ENCODE assay signal across 9 cellular contexts in the genomic region with DNA sequence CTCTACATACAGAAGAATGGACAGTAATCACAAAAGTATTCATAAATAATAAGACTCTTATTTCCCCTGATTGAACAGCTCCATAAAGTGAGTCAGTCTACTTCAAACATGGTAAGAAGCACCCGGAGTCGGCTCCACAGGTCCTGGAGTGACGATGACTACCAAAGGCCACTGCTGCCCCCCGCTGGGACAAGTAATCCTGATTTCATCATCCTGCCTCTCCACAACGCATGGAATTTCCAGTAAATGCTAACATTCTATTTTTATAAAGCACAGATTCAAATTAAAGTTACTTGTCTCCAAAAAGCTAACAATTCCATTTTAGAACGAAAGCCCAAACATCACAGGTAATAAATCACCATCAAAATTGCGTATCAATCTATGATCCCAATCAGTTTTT. TPM values are rescaled to one million over a fixed set of nuclear protein-coding genes. Genes with fewer than 3 reads are reported as not detected.
A peak's percentile ranks its signal among the peaks of the same experiment; 100 is the strongest.
DNase-seq lines count a peak whose midpoint lies in the region; ATAC-seq and TF ChIP-seq lines count a peak whose summit lies in the region.
"Had no signal": no experiment of that assay in that cellular context is flagged by ENCODE, and none has a peak within 500 bp of the region (broad histone marks: within the 10 kb centered on the region; RNA-seq: fewer than 3 reads in every experiment).

No MANE protein-coding gene starts in this region.

- H3K4me1 ChIP-seq in osteoblast (ENCODE audit: insufficient read depth, low read length), result peaks cover 53% of the 10 kb centered on the region

- no peak for TF ChIP-seq CTCF in choroid plexus epithelial cell (conservative IDR thresholded peaks at IDR 0.05; ENCODE audit: low read depth, low read length)
- TF ChIP-seq CTCF in osteoblast (IDR thresholded peaks at IDR 0.05; ENCODE audit: extremely low read depth, low read depth, low read length), result peak; percentile 66

- no peaks in the 10 kb centered on the region for H3K9me3 Mint-ChIP-seq in activated naive CD8-positive, alpha-beta T cell treated with anti-CD3 and anti-CD28 coated beads for 36 hours
- H3K9me3 Mint-ChIP-seq: T-helper 2 cell treated with Interferon-gamma antibody and Interleukin-4, amounts not matched to agents 5 μg/mL and 100 μg/mL, for 36 hours had no signal

- peak overlapping the region; percentile 92 for H3K27ac ChIP-seq in osteoblast (ENCODE audit: low read depth, low read length)

- H3K79me2 ChIP-seq in osteoblast (ENCODE audit: insufficient read depth, low read length), result no peaks in the 10 kb centered on the region

- ATAC-seq in GM19452 (IDR thresholded peaks at IDR 0.05; ENCODE audit: unreplicated experiment) (no peak), GM18511 (IDR thresholded peaks at IDR 0.05; ENCODE audit: unreplicated experiment) (no peak)

- no peaks in the 10 kb centered on the region for H4K20me1 ChIP-seq in osteoblast (ENCODE audit: insufficient read depth, low read length)

- DNase-seq in G401 (ENCODE audit: low spot score) (peak; percentile 9), NCI-H460 (ENCODE audit: extremely low read depth, low read depth) (peak; percentile 79), choroid plexus epithelial cell (ENCODE audit: low read depth) (peak; percentile 97), osteoblast (ENCODE audit: insufficient read length, low spot score, missing footprints) (peak; percentile 94)
- no peak for DNase-seq in effector CD4-positive, alpha-beta T cell
- DNase-seq in activated naive CD8-positive, alpha-beta T cell treated with anti-CD3 and anti-CD28 coated beads for 36 hours, result no peak

- no peaks in the 10 kb centered on the region for H3K27me3 ChIP-seq in osteoblast (ENCODE audit: insufficient read depth, low read length)

- in situ Hi-C loops in G401 (cut with HindIII; ENCODE audit: low sequenced_read_pairs), result no loop called here

- H2AFZ ChIP-seq in osteoblast (ENCODE audit: low read length), result peak overlapping the region; percentile 62

- peaks cover 5% of the 10 kb centered on the region for H3K36me3 ChIP-seq in osteoblast (ENCODE audit: insufficient read depth, low read length)

- no peaks in the 10 kb centered on the region for H3K27me3 Mint-ChIP-seq in activated naive CD8-positive, alpha-beta T cell treated with anti-CD3 and anti-CD28 coated beads for 36 hours

- peak overlapping the region; percentile 64 for H3K4me2 ChIP-seq in osteoblast (ENCODE audit: insufficient read depth, low read length)

- no peak overlapping the region for H3K4me3 Mint-ChIP-seq in activated naive CD8-positive, alpha-beta T cell treated with anti-CD3 and anti-CD28 coated beads for 36 hours
- H3K4me3 Mint-ChIP-seq: T-helper 2 cell treated with Interferon-gamma antibody and Interleukin-4, amounts not matched to agents 5 μg/mL and 100 μg/mL, for 36 hours had no signal

- peaks cover 30% of the 10 kb centered on the region for H3K36me3 Mint-ChIP-seq in activated naive CD8-positive, alpha-beta T cell treated with anti-CD3 and anti-CD28 coated beads for 36 hours

- no peaks in the 10 kb centered on the region for H3K4me1 Mint-ChIP-seq in activated naive CD8-positive, alpha-beta T cell treated with anti-CD3 and anti-CD28 coated beads for 36 hours

- no peaks in the 10 kb centered on the region for H3K9me3 ChIP-seq in osteoblast (ENCODE audit: low read depth, low read length)

- no peak overlapping the region for H3K27ac Mint-ChIP-seq in activated naive CD8-positive, alpha-beta T cell treated with anti-CD3 and anti-CD28 coated beads for 36 hours
- H3K27ac Mint-ChIP-seq: T-helper 2 cell treated with Interferon-gamma antibody and Interleukin-4, amounts not matched to agents 5 μg/mL and 100 μg/mL, for 36 hours had no signal

- no peak overlapping the region for H3K4me3 ChIP-seq in choroid plexus epithelial cell (ENCODE audit: low read depth, low read length)
- H3K4me3 ChIP-seq in osteoblast (ENCODE audit: insufficient read depth, low read length), result no peak overlapping the region

RNA-seq across cellular contexts. Expression of a gene that starts 16.2 kb away (rescaled TPM):
- total RNA-seq in G401 (2014; rRNA removed; shearing (Covaris generic)), result 35.0 and 37.4 TPM in 2 replicates
- total RNA-seq in NCI-H460 (2014; rRNA removed; shearing (Covaris generic)), result 17.3 and 18.9 TPM in 2 replicates
- 33.5 and 46.3 TPM in 2 replicates for polyA plus RNA-seq in NCI-H460 (2014; cell fraction: nucleus; rRNA removed)
- 18.3 and 23.2 TPM in 2 replicates for total RNA-seq in osteoblast
- total RNA-seq in activated naive CD8-positive, alpha-beta T cell treated with anti-CD3 and anti-CD28 coated beads for 36 hours, result 10 to 100 TPM; 25.9 to 26.2 TPM

RNA-seq across cellular contexts. Expression of a gene that starts 16.6 kb away (rescaled TPM):
- total RNA-seq in G401 (2014; rRNA removed; shearing (Covaris generic)), result 735 and 956 TPM in 2 replicates
- total RNA-seq in NCI-H460 (2014; rRNA removed; shearing (Covaris generic)), result 671 and 680 TPM in 2 replicates
- polyA plus RNA-seq in NCI-H460 (2014; cell fraction: nucleus; rRNA removed), result 397 and 488 TPM in 2 replicates
- 237 and 238 TPM in 2 replicates for total RNA-seq in osteoblast
- 100 to 1,000 TPM; 548 to 564 TPM for total RNA-seq in activated naive CD8-positive, alpha-beta T cell treated with anti-CD3 and anti-CD28 coated beads for 36 hours

Comparison
In these comparisons a context has a peak if more than half of its experiments do, and no peak if none do; other contexts are left out.
1. DNase-seq: peak in G401 (single experiment), NCI-H460 (single experiment), choroid plexus epithelial cell (single experiment) and osteoblast (single experiment); none in effector CD4-positive, alpha-beta T cell (single experiment) and activated naive CD8-positive, alpha-beta T cell treated with anti-CD3 and anti-CD28 coated beads for 36 hours (single experiment).